9 cellular contexts compared by ENCODE assay signal in the genomic region with DNA sequence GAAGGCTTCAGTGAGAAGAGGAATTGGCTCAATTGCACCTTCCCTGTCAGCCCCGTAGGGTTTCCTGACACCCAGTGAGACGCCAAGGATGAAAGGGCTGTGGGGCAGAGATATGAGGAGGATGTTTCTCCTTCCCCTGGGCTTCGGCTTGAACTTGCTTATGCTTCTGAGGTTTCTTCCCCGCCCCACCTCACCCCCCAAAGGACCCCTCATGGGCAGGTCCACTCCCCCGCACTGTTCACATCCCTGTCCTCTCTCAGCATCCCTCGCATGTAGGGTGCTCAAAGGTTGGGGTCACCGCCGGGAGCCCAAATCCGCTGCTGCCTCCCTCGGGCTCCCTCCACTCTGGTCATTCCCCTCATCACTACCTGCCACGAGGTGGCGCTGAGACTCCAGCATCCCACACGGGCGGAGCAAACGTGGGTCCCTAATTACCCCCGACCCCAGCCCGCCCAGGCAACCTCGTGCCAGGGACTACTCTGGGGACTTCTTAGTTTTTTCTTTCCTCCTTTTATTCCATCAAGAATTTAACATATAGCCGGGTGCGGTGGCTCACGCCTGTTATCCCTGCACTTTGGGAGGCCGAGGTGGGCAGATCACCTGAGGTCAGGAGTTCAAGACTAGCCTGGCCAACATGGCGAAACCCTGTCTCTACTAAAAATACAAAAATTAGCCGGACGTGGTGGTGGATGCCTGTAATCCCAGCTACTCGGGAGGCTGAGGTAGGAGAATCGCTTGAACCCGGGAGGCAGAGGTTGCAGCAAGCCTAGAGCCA. TPM values are rescaled to one million over a fixed set of nuclear protein-coding genes. Genes with fewer than 3 reads are reported as not detected.
A peak's percentile ranks its signal among the peaks of the same experiment; 100 is the strongest.
DNase-seq lines count a peak whose midpoint lies in the region; ATAC-seq lines count a peak whose summit lies in the region.
"Had no signal": no experiment of that assay in that cellular context is flagged by ENCODE, and none has a peak within 500 bp of the region (broad histone marks: within the 10 kb centered on the region; RNA-seq: fewer than 3 reads in every experiment).

No MANE protein-coding gene starts in this region.

- no peaks in the 10 kb centered on the region for H3K36me3 Mint-ChIP-seq in activated CD4-positive, alpha-beta T cell treated with anti-CD3 and anti-CD28 coated beads, Interleukin-2, amount 10 ng/mL, durations not matched to agents 24 days and 14 days (ENCODE audit: low read depth)
- no peaks in the 10 kb centered on the region for H3K36me3 Mint-ChIP-seq in dendritic cell treated with granulocyte-macrophage colony-stimulating factor and Interleukin-4, amounts not matched to agents 40 ng/mL and 50 ng/mL, for 4 days (ENCODE audit: low read depth)
- no peaks in the 10 kb centered on the region for H3K36me3 Mint-ChIP-seq in memory B cell
- no peaks in the 10 kb centered on the region for H3K36me3 Mint-ChIP-seq in stimulated activated effector memory CD8-positive, alpha-beta T cell treated with anti-CD3 and anti-CD28 coated beads, Interleukin-12 subunit alpha, Interleukin-12 subunit beta, amount 100 ng/mL, for 72 hours

- ATAC-seq in memory B cell (ENCODE audit: low read depth) (peak; percentile 73), GM21529 (IDR thresholded peaks at IDR 0.05; ENCODE audit: unreplicated experiment) (no peak)
- ATAC-seq in stimulated activated effector memory CD8-positive, alpha-beta T cell treated with anti-CD3 and anti-CD28 coated beads, Interleukin-12 subunit alpha, Interleukin-12 subunit beta, amount 100 ng/mL, for 72 hours = peak; percentile 84

- peaks cover 36% of the 10 kb centered on the region for H3K27me3 Mint-ChIP-seq in activated CD4-positive, alpha-beta T cell treated with anti-CD3 and anti-CD28 coated beads, Interleukin-2, amount 10 ng/mL, durations not matched to agents 24 days and 14 days
- peaks cover 80% of the 10 kb centered on the region for H3K27me3 Mint-ChIP-seq in dendritic cell treated with granulocyte-macrophage colony-stimulating factor and Interleukin-4, amounts not matched to agents 40 ng/mL and 50 ng/mL, for 4 days
- H3K27me3 Mint-ChIP-seq in memory B cell = peaks cover 9% of the 10 kb centered on the region

- H3K9me3 ChIP-seq in MG63 = no peaks in the 10 kb centered on the region

- H3K4me3 ChIP-seq in MG63 = no peak overlapping the region

- H3K9me3 Mint-ChIP-seq in activated CD4-positive, alpha-beta T cell treated with anti-CD3 and anti-CD28 coated beads, Interleukin-2, amount 10 ng/mL, durations not matched to agents 24 days and 14 days = no peaks in the 10 kb centered on the region
- H3K9me3 Mint-ChIP-seq in dendritic cell treated with granulocyte-macrophage colony-stimulating factor and Interleukin-4, amounts not matched to agents 40 ng/mL and 50 ng/mL, for 4 days = no peaks in the 10 kb centered on the region
- no peaks in the 10 kb centered on the region for H3K9me3 Mint-ChIP-seq in memory B cell
- no peaks in the 10 kb centered on the region for H3K9me3 Mint-ChIP-seq in stimulated activated effector memory CD8-positive, alpha-beta T cell treated with anti-CD3 and anti-CD28 coated beads, Interleukin-12 subunit alpha, Interleukin-12 subunit beta, amount 100 ng/mL, for 72 hours

- DNase-seq in EL (peak; percentile 58), MG63 (peak; percentile 39), memory B cell (ENCODE audit: low spot score in 2 of 2) (peak; percentile 64 to 71), GOT3 (lab: John Stamatoyannopoulos, UW) (no peak)
- peak; percentile 93 for DNase-seq in activated CD4-positive, alpha-beta T cell treated with anti-CD3 and anti-CD28 coated beads, Interleukin-2, amount 10 ng/mL, durations not matched to agents 24 days and 14 days
- peak; percentile 65 to 87 for DNase-seq in stimulated activated effector memory CD8-positive, alpha-beta T cell treated with anti-CD3 and anti-CD28 coated beads, Interleukin-12 subunit alpha, Interleukin-12 subunit beta, amount 100 ng/mL, for 72 hours (ENCODE audit: low spot score in 2 of 2)

- peak overlapping the region; percentile 53 for H3K27ac Mint-ChIP-seq in activated CD4-positive, alpha-beta T cell treated with anti-CD3 and anti-CD28 coated beads, Interleukin-2, amount 10 ng/mL, durations not matched to agents 24 days and 14 days
- H3K27ac Mint-ChIP-seq in dendritic cell treated with granulocyte-macrophage colony-stimulating factor and Interleukin-4, amounts not matched to agents 40 ng/mL and 50 ng/mL, for 4 days = peak overlapping the region; percentile 18
- no peak overlapping the region for H3K27ac Mint-ChIP-seq in memory B cell
- peak overlapping the region; percentile 53 for H3K27ac Mint-ChIP-seq in stimulated activated effector memory CD8-positive, alpha-beta T cell treated with anti-CD3 and anti-CD28 coated beads, Interleukin-12 subunit alpha, Interleukin-12 subunit beta, amount 100 ng/mL, for 72 hours

- H3K36me3 ChIP-seq in MG63 = no peaks in the 10 kb centered on the region

- peaks cover 16% of the 10 kb centered on the region for H3K4me1 Mint-ChIP-seq in activated CD4-positive, alpha-beta T cell treated with anti-CD3 and anti-CD28 coated beads, Interleukin-2, amount 10 ng/mL, durations not matched to agents 24 days and 14 days
- peaks cover 14% of the 10 kb centered on the region for H3K4me1 Mint-ChIP-seq in dendritic cell treated with granulocyte-macrophage colony-stimulating factor and Interleukin-4, amounts not matched to agents 40 ng/mL and 50 ng/mL, for 4 days (ENCODE audit: low read depth)
- H3K4me1 Mint-ChIP-seq in memory B cell = peaks cover 19% of the 10 kb centered on the region
- peaks cover 15% of the 10 kb centered on the region for H3K4me1 Mint-ChIP-seq in stimulated activated effector memory CD8-positive, alpha-beta T cell treated with anti-CD3 and anti-CD28 coated beads, Interleukin-12 subunit alpha, Interleukin-12 subunit beta, amount 100 ng/mL, for 72 hours

- intact Hi-C loops in activated CD4-positive, alpha-beta T cell treated with anti-CD3 and anti-CD28 coated beads, Interleukin-2, amount 10 ng/mL, durations not matched to agents 24 days and 14 days (cut with micrococcal nuclease) = loop anchor here (1.0 to 5.0 kb wide), 2 partner anchors 56 to 241 kb away; a partner anchor contains a TSS
- intact Hi-C loops in dendritic cell treated with granulocyte-macrophage colony-stimulating factor and Interleukin-4, amounts not matched to agents 40 ng/mL and 50 ng/mL, for 4 days (cut with micrococcal nuclease) = loop anchor here (5.0 kb wide), 2 partner anchors 56 to 241 kb away; a partner anchor contains a TSS

- no peaks in the 10 kb centered on the region for H3K27me3 ChIP-seq in MG63

- peak overlapping the region; percentile 61 for H3K4me3 Mint-ChIP-seq in activated CD4-positive, alpha-beta T cell treated with anti-CD3 and anti-CD28 coated beads, Interleukin-2, amount 10 ng/mL, durations not matched to agents 24 days and 14 days
- H3K4me3 Mint-ChIP-seq in dendritic cell treated with granulocyte-macrophage colony-stimulating factor and Interleukin-4, amounts not matched to agents 40 ng/mL and 50 ng/mL, for 4 days = no peak overlapping the region
- H3K4me3 Mint-ChIP-seq in memory B cell = peak overlapping the region; percentile 64
- H3K4me3 Mint-ChIP-seq in stimulated activated effector memory CD8-positive, alpha-beta T cell treated with anti-CD3 and anti-CD28 coated beads, Interleukin-12 subunit alpha, Interleukin-12 subunit beta, amount 100 ng/mL, for 72 hours = peak overlapping the region; percentile 29

RNA-seq across cellular contexts. Expression of a gene that starts 3.3 kb away (rescaled TPM):
- total RNA-seq in MG63 (2014; rRNA removed; shearing (Covaris generic); ENCODE audit: low replicate concordance) = not detected in 2 replicates
- 0.07 TPM in 2 replicates for total RNA-seq in activated CD4-positive, alpha-beta T cell treated with anti-CD3 and anti-CD28 coated beads, Interleukin-2, amount 10 ng/mL, durations not matched to agents 24 days and 14 days

RNA-seq across cellular contexts. Expression of a gene that starts 5.9 kb away (rescaled TPM):
- not detected in 2 replicates for total RNA-seq in MG63 (2014; rRNA removed; shearing (Covaris generic); ENCODE audit: low replicate concordance)
- not detected in 2 replicates for total RNA-seq in activated CD4-positive, alpha-beta T cell treated with anti-CD3 and anti-CD28 coated beads, Interleukin-2, amount 10 ng/mL, durations not matched to agents 24 days and 14 days
- total RNA-seq: T-helper 2 cell treated with Interferon-gamma antibody and Interleukin-4, amounts not matched to agents 100 ng/mL and 5 ng/mL, for 36 hours had no signal
